In the genomic region with DNA sequence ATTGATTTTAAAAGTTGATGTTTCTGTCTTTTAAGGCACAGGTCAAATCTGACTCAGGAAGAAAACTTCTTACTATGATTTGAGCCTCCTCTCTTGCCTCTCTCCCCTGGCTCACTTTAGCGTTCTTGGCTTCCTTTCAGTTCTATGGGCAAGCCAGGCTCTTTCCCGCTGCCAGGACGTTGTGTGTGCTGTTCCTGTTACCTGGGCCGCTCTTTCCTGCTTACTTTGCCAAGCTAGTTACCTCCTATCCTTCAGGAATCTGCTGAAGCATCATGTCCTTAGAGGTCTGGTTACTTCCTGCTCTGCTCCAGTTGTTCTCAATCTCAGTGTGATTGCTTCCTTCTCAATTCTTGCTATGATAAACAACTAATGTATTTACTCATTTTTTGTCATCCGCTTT, we compare ENCODE assay signal across 17 cellular contexts.
"Had no signal": no experiment of that assay in that cellular context is flagged by ENCODE, and none has a peak within 500 bp of the region (broad histone marks: within the 10 kb centered on the region; RNA-seq: fewer than 3 reads in every experiment).

No MANE protein-coding gene starts in this region.

- H3K36me3 Mint-ChIP-seq: activated naive CD4-positive, alpha-beta T cell treated with anti-CD3 and anti-CD28 coated beads, Interleukin-2, amount 10 ng/mL, durations not matched to agents 7 days and 5 days; memory B cell; natural killer cell; T-cell had no signal

- H2AFZ ChIP-seq: hepatocyte had no signal

- H3K4me1 Mint-ChIP-seq: activated naive CD4-positive, alpha-beta T cell treated with anti-CD3 and anti-CD28 coated beads, Interleukin-2, amount 10 ng/mL, durations not matched to agents 7 days and 5 days; memory B cell; natural killer cell; T-cell had no signal

- H3K79me2 ChIP-seq: hepatocyte had no signal

- H3K36me3 ChIP-seq: left ventricle myocardium inferior, tibial nerve had no signal

- H3K4me1 ChIP-seq: left ventricle myocardium inferior, tibial nerve had no signal

- H3K27ac Mint-ChIP-seq: activated naive CD4-positive, alpha-beta T cell treated with anti-CD3 and anti-CD28 coated beads, Interleukin-2, amount 10 ng/mL, durations not matched to agents 7 days and 5 days; memory B cell; natural killer cell; T-cell had no signal

- DNase-seq: activated CD4-positive, alpha-beta T cell treated with anti-CD3 and anti-CD28 coated beads for 1 hour; activated CD4-positive, alpha-beta T cell treated with anti-CD3 and anti-CD28 coated beads, Interleukin-2, amount 50 U/mL, for 48 hours; activated naive CD4-positive, alpha-beta T cell treated with anti-CD3 and anti-CD28 coated beads, Interleukin-2, amount 10 ng/mL, durations not matched to agents 7 days and 5 days; left ventricle myocardium inferior; natural killer cell; posterior cingulate gyrus; stimulated activated CD4-positive, alpha-beta T cell treated with anti-CD3 and anti-CD28 coated beads, Interleukin-4, amount 100 ng/mL, for 24 hours; stimulated activated naive CD4-positive, alpha-beta T cell; T-cell had no signal

- H3K4me2 ChIP-seq: hepatocyte had no signal

- ATAC-seq: esophagus mucosa, natural killer cell, T-cell had no signal

- H3K27me3 Mint-ChIP-seq: activated naive CD4-positive, alpha-beta T cell treated with anti-CD3 and anti-CD28 coated beads, Interleukin-2, amount 10 ng/mL, durations not matched to agents 7 days and 5 days; memory B cell; T-cell had no signal

- H3K27me3 ChIP-seq: hepatocyte, tibial nerve had no signal

- H3K9me3 ChIP-seq: tibial nerve had no signal

- H3K4me3 ChIP-seq: hepatocyte, left ventricle myocardium inferior, tibial nerve had no signal

- H3K4me3 Mint-ChIP-seq: activated naive CD4-positive, alpha-beta T cell treated with anti-CD3 and anti-CD28 coated beads, Interleukin-2, amount 10 ng/mL, durations not matched to agents 7 days and 5 days; memory B cell; natural killer cell; T-cell had no signal

- H3K27ac ChIP-seq: hepatocyte, left ventricle myocardium inferior, tibial nerve had no signal

- FAIRE-seq: astrocyte, bronchial epithelial cell, endometrium, keratinocyte had no signal
